Comparison of ENCODE assay signal across 8 cellular contexts in the genomic region with DNA sequence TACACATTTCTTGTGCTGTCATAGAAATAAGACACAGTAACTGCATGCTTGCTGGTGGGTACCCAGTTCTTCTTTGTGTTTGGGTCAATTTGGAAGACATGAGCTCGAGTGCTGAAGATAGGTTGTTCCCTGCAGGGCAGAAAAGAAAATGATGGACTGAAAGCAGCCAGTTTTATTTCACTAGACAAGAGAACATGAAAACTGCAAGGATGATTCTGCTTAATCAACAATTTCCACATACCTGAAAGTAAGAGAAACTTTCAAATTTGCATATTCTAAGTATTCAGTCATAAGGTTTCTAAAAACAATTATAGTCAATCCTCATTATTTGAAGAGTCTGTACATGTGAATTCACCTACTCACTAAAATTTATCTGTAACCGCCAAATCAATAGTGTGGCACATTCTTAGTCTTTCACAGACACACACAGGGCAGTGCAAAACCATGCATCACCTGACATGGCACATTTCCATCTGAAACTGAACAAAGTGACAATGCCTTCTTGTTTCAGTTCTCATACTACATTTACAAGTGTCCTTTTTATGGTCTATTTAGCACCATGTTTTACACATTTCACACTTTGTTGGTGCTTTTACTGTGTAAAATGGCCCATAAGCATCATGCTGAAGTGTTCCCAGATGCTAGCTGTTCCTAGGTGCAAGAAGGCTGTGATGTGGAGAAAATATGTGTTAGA. TPM values are rescaled to one million over a fixed set of nuclear protein-coding genes. Genes with fewer than 3 reads are reported as not detected.
DNase-seq lines count a peak whose midpoint lies in the region; ATAC-seq and TF ChIP-seq lines count a peak whose summit lies in the region.
"Had no signal": no experiment of that assay in that cellular context is flagged by ENCODE, and none has a peak within 500 bp of the region (broad histone marks: within the 10 kb centered on the region; RNA-seq: fewer than 3 reads in every experiment).

No MANE protein-coding gene starts in this region.

- WGBS in endodermal cell (ENCODE audit: insufficient coverage in 1 of 2, insufficient read length in 1 of 2), 2 experiments: 90% methylated on average over 1 to 2 of the region's 2 CpGs

- no peaks in the 10 kb centered on the region for H3K9me3 ChIP-seq in naive thymus-derived CD4-positive, alpha-beta T cell (ENCODE audit: control insufficient read depth in 2 of 3, low read length in 3 of 3)
- peaks cover 4% of the 10 kb centered on the region for H3K9me3 ChIP-seq in endodermal cell (ENCODE audit: control insufficient read depth, low read length)

- H3K36me3 Mint-ChIP-seq in memory B cell (peaks cover 8% of the 10 kb centered on the region), endodermal cell (ENCODE audit: low read depth) (peaks cover 15% of the 10 kb centered on the region)
- H3K36me3 Mint-ChIP-seq in naive thymus-derived CD4-positive, alpha-beta T cell: peaks cover 0 to 6% (median 0%) of the 10 kb centered on the region in 5 donors

- H3K4me3 Mint-ChIP-seq in memory B cell (no peak overlapping the region), endodermal cell (no peak overlapping the region)
- no peak overlapping the region for H3K4me3 Mint-ChIP-seq in naive thymus-derived CD4-positive, alpha-beta T cell
- H3K4me3 Mint-ChIP-seq: T-helper 2 cell treated with Interferon-gamma antibody and Interleukin-4, amounts not matched to agents 5 μg/mL and 100 μg/mL, for 36 hours had no signal

- no peaks in the 10 kb centered on the region for H3K27me3 ChIP-seq in naive thymus-derived CD4-positive, alpha-beta T cell (ENCODE audit: control insufficient read depth in 2 of 2, insufficient read depth in 2 of 2, low read length in 2 of 2)
- H3K27me3 ChIP-seq in endodermal cell (ENCODE audit: control insufficient read depth, insufficient read depth, low read length, poor library complexity, severe bottlenecking): no peaks in the 10 kb centered on the region

- H3K27me3 Mint-ChIP-seq in memory B cell (no peaks in the 10 kb centered on the region), endodermal cell (ENCODE audit: insufficient read depth) (no peaks in the 10 kb centered on the region)
- peaks cover 0 to 9% (median 3%) of the 10 kb centered on the region in 5 donors for H3K27me3 Mint-ChIP-seq in naive thymus-derived CD4-positive, alpha-beta T cell

- no peak for TF ChIP-seq CTCF in endodermal cell (conservative IDR thresholded peaks at IDR 0.05)

- intact Hi-C loops in naive thymus-derived CD4-positive, alpha-beta T cell (cut with micrococcal nuclease): no loop called here

- no peaks in the 10 kb centered on the region for H3K4me1 ChIP-seq in naive thymus-derived CD4-positive, alpha-beta T cell (ENCODE audit: control insufficient read depth in 2 of 2, insufficient read depth in 2 of 2, low read length in 2 of 2)
- peaks cover 6% of the 10 kb centered on the region for H3K4me1 ChIP-seq in endodermal cell (ENCODE audit: control insufficient read depth, insufficient read depth, low read length)

- no peak overlapping the region for H3K4me3 ChIP-seq in naive thymus-derived CD4-positive, alpha-beta T cell (ENCODE audit: low read length)
- no peak overlapping the region for H3K4me3 ChIP-seq in endodermal cell (ENCODE audit: low read length)

- no peak overlapping the region for H3K27ac ChIP-seq in naive thymus-derived CD4-positive, alpha-beta T cell (ENCODE audit: low read depth, low read length)
- no peak overlapping the region for H3K27ac ChIP-seq in endodermal cell (ENCODE audit: low read depth, low read length)

- H3K9me3 Mint-ChIP-seq in memory B cell (no peaks in the 10 kb centered on the region), endodermal cell (no peaks in the 10 kb centered on the region)
- no peaks in the 10 kb centered on the region for H3K9me3 Mint-ChIP-seq in naive thymus-derived CD4-positive, alpha-beta T cell
- H3K9me3 Mint-ChIP-seq: T-helper 2 cell treated with Interferon-gamma antibody and Interleukin-4, amounts not matched to agents 5 μg/mL and 100 μg/mL, for 36 hours had no signal

- ATAC-seq in GM18907 (IDR thresholded peaks at IDR 0.05; ENCODE audit: unreplicated experiment): peak; percentile 89
- peak; percentile 93 for ATAC-seq in GM21576 (IDR thresholded peaks at IDR 0.05; ENCODE audit: unreplicated experiment)
- peak; percentile 91 for ATAC-seq in HG03159 (IDR thresholded peaks at IDR 0.05; ENCODE audit: unreplicated experiment)
- ATAC-seq in memory B cell (ENCODE audit: low read depth): peak; percentile 37
- ATAC-seq in naive thymus-derived CD4-positive, alpha-beta T cell: no peak

- no peaks in the 10 kb centered on the region for H3K36me3 ChIP-seq in naive thymus-derived CD4-positive, alpha-beta T cell (ENCODE audit: control insufficient read depth in 2 of 3, insufficient read depth in 3 of 3, low read length in 3 of 3)
- peaks cover 13% of the 10 kb centered on the region for H3K36me3 ChIP-seq in endodermal cell (ENCODE audit: control insufficient read depth, insufficient read depth, low read length)

- H3K9ac ChIP-seq in endodermal cell (ENCODE audit: extremely low read depth, low read length, poor library complexity, severe bottlenecking): no peak overlapping the region

- CTCF ChIA-PET in naive thymus-derived CD4-positive, alpha-beta T cell (lab: Charles Lee): no interaction called here

- peaks cover 3% of the 10 kb centered on the region for H3K4me1 Mint-ChIP-seq in memory B cell
- no peaks in the 10 kb centered on the region for H3K4me1 Mint-ChIP-seq in naive thymus-derived CD4-positive, alpha-beta T cell
- peaks cover 20% of the 10 kb centered on the region for H3K4me1 Mint-ChIP-seq in endodermal cell

- no peak overlapping the region for H3K27ac Mint-ChIP-seq in memory B cell
- no peak overlapping the region for H3K27ac Mint-ChIP-seq in naive thymus-derived CD4-positive, alpha-beta T cell
- no peak overlapping the region for H3K27ac Mint-ChIP-seq in endodermal cell
- H3K27ac Mint-ChIP-seq: T-helper 2 cell treated with Interferon-gamma antibody and Interleukin-4, amounts not matched to agents 5 μg/mL and 100 μg/mL, for 36 hours had no signal

- DNase-seq in memory B cell (ENCODE audit: low spot score in 2 of 2) (no peak), cortex of kidney (lab: John Stamatoyannopoulos, UW) (no peak), endodermal cell (no peak)
- DNase-seq in naive thymus-derived CD4-positive, alpha-beta T cell: no peak

- POLR2A ChIA-PET in naive thymus-derived CD4-positive, alpha-beta T cell (lab: Charles Lee): no interaction called here

RNA-seq across cellular contexts. Expression of a gene that starts 56.9 kb away (rescaled TPM):
- total RNA-seq in naive thymus-derived CD4-positive, alpha-beta T cell: 1 to 10 TPM; 1.9 to 4.3 (median 3.4) TPM
- 1 to 10 TPM in 1 of 2 donors, under 1 TPM in 1; 0.83 to 1.4 TPM for polyA plus RNA-seq in naive thymus-derived CD4-positive, alpha-beta T cell
- total RNA-seq in endodermal cell: 10 to 100 TPM; 42.4 to 43.3 TPM
- polyA plus RNA-seq in endodermal cell (2013, experiment 1 of 2): 17.7 TPM
- polyA plus RNA-seq in endodermal cell (2013, experiment 2 of 2): 20.7 TPM

Comparison
In these comparisons a context has a peak if more than half of its experiments do, and no peak if none do; other contexts are left out.
1. RNA of a gene that starts 56.9 kb away (total RNA-seq): 42.4 to 43.3 TPM in endodermal cell; 1.9 to 4.3 TPM in naive thymus-derived CD4-positive, alpha-beta T cell; every median in the first group is over 4 times any median in the second.